ENCODE assay signal across 2 cellular contexts in genomic region chr3:15693340-15693739, GRCh38.
TF ChIP-seq lines count a peak whose summit lies in the region.

No MANE protein-coding gene starts in this region.

TF ChIP-seq in A549, 52 proteins besides CTCF, POLR2A, EP300 and RAD21 (continued from another document):
- TF ChIP-seq, protein P1, sequence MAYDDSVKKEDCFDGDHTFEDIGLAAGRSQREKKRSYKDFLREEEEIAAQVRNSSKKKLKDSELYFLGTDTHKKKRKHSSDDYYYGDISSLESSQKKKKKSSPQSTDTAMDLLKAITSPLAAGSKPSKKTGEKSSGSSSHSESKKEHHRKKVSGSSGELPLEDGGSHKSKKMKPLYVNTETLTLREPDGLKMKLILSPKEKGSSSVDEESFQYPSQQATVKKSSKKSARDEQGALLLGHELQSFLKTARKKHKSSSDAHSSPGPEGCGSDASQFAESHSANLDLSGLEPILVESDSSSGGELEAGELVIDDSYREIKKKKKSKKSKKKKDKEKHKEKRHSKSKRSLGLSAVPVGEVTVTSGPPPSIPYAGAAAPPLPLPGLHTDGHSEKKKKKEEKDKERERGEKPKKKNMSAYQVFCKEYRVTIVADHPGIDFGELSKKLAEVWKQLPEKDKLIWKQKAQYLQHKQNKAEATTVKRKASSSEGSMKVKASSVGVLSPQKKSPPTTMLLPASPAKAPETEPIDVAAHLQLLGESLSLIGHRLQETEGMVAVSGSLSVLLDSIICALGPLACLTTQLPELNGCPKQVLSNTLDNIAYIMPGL (CRISPR knock-in tag; IDR thresholded peaks at IDR 0.05; ENCODE audit: borderline replicate concordance) = no peak

TF ChIP-seq in SK-N-SH, 30 proteins besides CTCF, POLR2A, EP300 and RAD21 (continued from another document):
- TF ChIP-seq, protein P2, sequence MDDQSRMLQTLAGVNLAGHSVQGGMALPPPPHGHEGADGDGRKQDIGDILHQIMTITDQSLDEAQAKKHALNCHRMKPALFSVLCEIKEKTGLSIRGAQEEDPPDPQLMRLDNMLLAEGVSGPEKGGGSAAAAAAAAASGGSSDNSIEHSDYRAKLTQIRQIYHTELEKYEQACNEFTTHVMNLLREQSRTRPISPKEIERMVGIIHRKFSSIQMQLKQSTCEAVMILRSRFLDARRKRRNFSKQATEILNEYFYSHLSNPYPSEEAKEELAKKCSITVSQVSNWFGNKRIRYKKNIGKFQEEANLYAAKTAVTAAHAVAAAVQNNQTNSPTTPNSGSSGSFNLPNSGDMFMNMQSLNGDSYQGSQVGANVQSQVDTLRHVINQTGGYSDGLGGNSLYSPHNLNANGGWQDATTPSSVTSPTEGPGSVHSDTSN (IDR thresholded peaks at IDR 0.05) = no peak
